ENCODE assay signal across 15 cellular contexts in the genomic region with DNA sequence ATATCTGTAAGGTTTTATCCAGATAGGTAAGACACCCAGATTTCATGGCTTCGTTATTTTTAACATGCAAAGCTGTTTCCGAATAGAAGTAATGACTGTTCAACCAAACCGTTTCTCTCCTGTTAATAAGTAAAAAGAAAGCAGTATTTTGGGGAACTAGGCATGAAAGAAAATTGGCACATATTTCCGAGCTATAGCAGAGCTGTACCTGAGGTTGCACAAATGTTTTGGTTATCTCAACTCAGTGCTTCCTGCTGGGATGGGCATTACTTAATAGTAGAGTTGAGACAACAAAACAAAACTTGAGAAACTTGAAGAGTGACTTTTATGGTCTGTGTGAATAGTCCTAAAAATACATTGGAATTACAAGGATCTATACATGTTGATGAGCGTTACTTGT.
DNase-seq lines count a peak whose midpoint lies in the region; ATAC-seq and TF ChIP-seq lines count a peak whose summit lies in the region.
"Had no signal": no experiment of that assay in that cellular context is flagged by ENCODE, and none has a peak within 500 bp of the region (broad histone marks: within the 10 kb centered on the region; RNA-seq: fewer than 3 reads in every experiment).

No MANE protein-coding gene starts in this region.

- no peak for TF ChIP-seq CTCF in lower lobe of right lung (IDR thresholded peaks at IDR 0.05)

- H3K36me3 ChIP-seq in lower lobe of right lung: no peaks in the 10 kb centered on the region

- H3K4me1 Mint-ChIP-seq in activated CD4-positive, alpha-beta T cell treated with anti-CD3 and anti-CD28 coated beads for 36 hours: no peaks in the 10 kb centered on the region
- no peaks in the 10 kb centered on the region for H3K4me1 Mint-ChIP-seq in activated CD4-positive, alpha-beta memory T cell treated with anti-CD3 and anti-CD28 coated beads for 36 hours (ENCODE audit: low read depth)
- H3K4me1 Mint-ChIP-seq: activated CD4-positive, alpha-beta T cell treated with anti-CD3 and anti-CD28 coated beads, Interleukin-2, amount 10 ng/mL, durations not matched to agents 24 days and 14 days had no signal

- POLR2A ChIA-PET in activated CD4-positive, alpha-beta T cell treated with anti-CD3 and anti-CD28 coated beads for 36 hours (lab: Charles Lee): no interaction called here
- POLR2A ChIA-PET in activated CD4-positive, alpha-beta memory T cell treated with anti-CD3 and anti-CD28 coated beads for 36 hours (lab: Charles Lee): no interaction called here

- intact Hi-C loops in lower lobe of right lung (cut with DNase I): no loop called here
- intact Hi-C loops in activated CD4-positive, alpha-beta T cell treated with anti-CD3 and anti-CD28 coated beads for 36 hours (cut with DNase I, micrococcal nuclease): no loop called here
- intact Hi-C loops in Right ventricle myocardium superior (cut with DNase I): no loop called here
- intact Hi-C loops in activated CD4-positive, alpha-beta memory T cell treated with anti-CD3 and anti-CD28 coated beads for 36 hours (cut with micrococcal nuclease): no loop called here

- peaks cover 3% of the 10 kb centered on the region for H3K9me3 ChIP-seq in lower lobe of right lung

- H3K36me3 Mint-ChIP-seq in activated CD4-positive, alpha-beta T cell treated with anti-CD3 and anti-CD28 coated beads for 36 hours (ENCODE audit: low read depth): no peaks in the 10 kb centered on the region
- H3K36me3 Mint-ChIP-seq in activated CD4-positive, alpha-beta memory T cell treated with anti-CD3 and anti-CD28 coated beads for 36 hours: no peaks in the 10 kb centered on the region

- no peak overlapping the region for H3K27ac Mint-ChIP-seq in activated CD4-positive, alpha-beta T cell treated with anti-CD3 and anti-CD28 coated beads for 36 hours
- H3K27ac Mint-ChIP-seq in activated CD4-positive, alpha-beta memory T cell treated with anti-CD3 and anti-CD28 coated beads for 36 hours: no peak overlapping the region
- H3K27ac Mint-ChIP-seq: activated CD4-positive, alpha-beta T cell treated with anti-CD3 and anti-CD28 coated beads, Interleukin-2, amount 10 ng/mL, durations not matched to agents 24 days and 14 days had no signal

- H3K4me1 ChIP-seq in lower lobe of right lung: no peaks in the 10 kb centered on the region
- H3K4me1 ChIP-seq: parathyroid adenoma had no signal

- no peaks in the 10 kb centered on the region for H3K27me3 ChIP-seq in lower lobe of right lung (ENCODE audit: low read depth)

- CTCF ChIA-PET in activated CD4-positive, alpha-beta T cell treated with anti-CD3 and anti-CD28 coated beads for 36 hours (lab: Charles Lee): no interaction called here
- CTCF ChIA-PET in activated CD4-positive, alpha-beta memory T cell treated with anti-CD3 and anti-CD28 coated beads for 36 hours (lab: Charles Lee): no interaction called here

- H3K9me3 Mint-ChIP-seq in activated CD4-positive, alpha-beta T cell treated with anti-CD3 and anti-CD28 coated beads for 36 hours (ENCODE audit: low read depth): peaks cover 24% of the 10 kb centered on the region
- peaks cover 44% of the 10 kb centered on the region for H3K9me3 Mint-ChIP-seq in activated CD4-positive, alpha-beta memory T cell treated with anti-CD3 and anti-CD28 coated beads for 36 hours

- H3K4me3 Mint-ChIP-seq in activated CD4-positive, alpha-beta T cell treated with anti-CD3 and anti-CD28 coated beads for 36 hours: no peak overlapping the region
- H3K4me3 Mint-ChIP-seq in activated CD4-positive, alpha-beta memory T cell treated with anti-CD3 and anti-CD28 coated beads for 36 hours: no peak overlapping the region
- H3K4me3 Mint-ChIP-seq: activated CD4-positive, alpha-beta T cell treated with anti-CD3 and anti-CD28 coated beads, Interleukin-2, amount 10 ng/mL, durations not matched to agents 24 days and 14 days had no signal

- ATAC-seq in GM18861 (IDR thresholded peaks at IDR 0.05; ENCODE audit: unreplicated experiment) (peak; percentile 94), GM21786 (IDR thresholded peaks at IDR 0.05; ENCODE audit: unreplicated experiment) (peak; percentile 89), lower lobe of right lung (peak; percentile 23 to 29), Right ventricle myocardium superior (ENCODE audit: poor library complexity) (no peak)
- no peak for ATAC-seq in activated CD4-positive, alpha-beta T cell treated with anti-CD3 and anti-CD28 coated beads for 36 hours

- H3K27ac ChIP-seq in lower lobe of right lung: no peak overlapping the region
- H3K27ac ChIP-seq: parathyroid adenoma had no signal

- DNase-seq in NOMO-1 treated with dmso at 0.1 percent for 144 hours (lab: John Stamatoyannopoulos, UW; ENCODE audit: unreplicated experiment) (peak; percentile 76), lower lobe of right lung (no peak), Right ventricle myocardium superior (no peak), NCI-H187 (lab: John Stamatoyannopoulos, UW) (no peak)
- DNase-seq in activated CD4-positive, alpha-beta T cell treated with anti-CD3 and anti-CD28 coated beads for 36 hours: no peak
- no peak for DNase-seq in activated CD4-positive, alpha-beta memory T cell treated with anti-CD3 and anti-CD28 coated beads for 36 hours
- DNase-seq: activated CD4-positive, alpha-beta T cell treated with anti-CD3 and anti-CD28 coated beads, Interleukin-2, amount 10 ng/mL, durations not matched to agents 24 days and 14 days; activated T-cell treated with anti-CD3 and anti-CD28 coated beads, Interleukin-2, amount 50 U/mL, for 1 hour; erythroblast; kidney; NCI-H1436; NCI-H526 had no signal

- no peaks in the 10 kb centered on the region for H3K27me3 Mint-ChIP-seq in activated CD4-positive, alpha-beta T cell treated with anti-CD3 and anti-CD28 coated beads for 36 hours
- H3K27me3 Mint-ChIP-seq in activated CD4-positive, alpha-beta memory T cell treated with anti-CD3 and anti-CD28 coated beads for 36 hours: no peaks in the 10 kb centered on the region
- H3K27me3 Mint-ChIP-seq: activated CD4-positive, alpha-beta T cell treated with anti-CD3 and anti-CD28 coated beads, Interleukin-2, amount 10 ng/mL, durations not matched to agents 24 days and 14 days had no signal

- no peak overlapping the region for H3K4me3 ChIP-seq in lower lobe of right lung

Comparison
In these comparisons a context has a peak if more than half of its experiments do, and no peak if none do; other contexts are left out.
1. ATAC-seq: peak in GM18861 (single experiment), GM21786 (single experiment) and lower lobe of right lung (2 of 2); none in activated CD4-positive, alpha-beta T cell treated with anti-CD3 and anti-CD28 coated beads for 36 hours (single experiment) and Right ventricle myocardium superior (single experiment).